Comparison of ENCODE assay signal across 19 cellular contexts in the genomic region with DNA sequence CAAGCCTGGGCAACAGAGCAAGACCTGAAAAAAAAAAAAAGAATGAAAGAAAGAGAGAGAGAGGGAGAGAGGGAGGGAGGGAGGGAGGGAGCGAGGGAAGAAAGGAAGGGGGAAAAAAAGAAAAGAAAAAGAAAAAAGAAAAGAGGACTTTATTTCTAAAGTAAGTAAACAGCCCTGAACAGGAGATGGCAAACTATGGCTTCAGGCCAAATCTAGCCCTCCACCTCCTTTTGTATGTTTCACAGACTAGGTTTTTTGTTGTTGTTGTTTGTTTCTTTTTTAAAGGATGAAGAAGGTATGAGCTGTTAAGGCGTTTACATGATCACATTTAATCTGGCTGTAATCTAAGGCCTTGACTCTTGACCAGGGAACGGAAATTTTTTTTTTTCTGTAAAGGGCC.
DNase-seq lines count a peak whose midpoint lies in the region; ATAC-seq and TF ChIP-seq lines count a peak whose summit lies in the region.
"Had no signal": no experiment of that assay in that cellular context is flagged by ENCODE, and none has a peak within 500 bp of the region (broad histone marks: within the 10 kb centered on the region; RNA-seq: fewer than 3 reads in every experiment).

No MANE protein-coding gene starts in this region.

- no CpG with 5 or more reads among the region's 3 CpGs for WGBS in IMR-90 (ENCODE audit: extremely low coverage in 2 of 2, insufficient read length in 1 of 2), 2 experiments
- 100% methylated on average over 1 of the region's 3 CpGs for WGBS in mesenchymal stem cell

- CTCF ChIA-PET in IMR-90 (lab: Yijun Ruan, JAX), result interaction anchor here (0.6 to 1.5 kb wide), 5 partner anchors 9 to 238 kb away, joined by 3 read pairs; no protein-coding TSS in a partner anchor

- intact Hi-C loops in IMR-90 (cut with micrococcal nuclease), result loop anchor here (1.0 to 10.0 kb wide), 3 partner anchors 460 to 1266 kb away; no protein-coding TSS in a partner anchor

- no peak overlapping the region; the same call in 1 of the 2 replicates for H4K5ac ChIP-seq in IMR-90 (ENCODE audit: low read depth, low read length)

- H2BK12ac ChIP-seq in mesenchymal stem cell (ENCODE audit: low read length in 2 of 2), result no peak overlapping the region

- DNase-seq in IMR-90 (no peak), mesenchymal stem cell (no peak), DMS 273 treated with DMSO at 0.1 percent for 48 hours (lab: John Stamatoyannopoulos, UW) (no peak), pons (ENCODE audit: low spot score) (no peak)
- DNase-seq: 8988T; BE2C; Caco-2; CD4-positive, alpha-beta T cell; CD8-positive, alpha-beta T cell; DMS153; DMS79; DND-41; EL had no signal

- H4K20me1 ChIP-seq in BLaER1 (no peaks in the 10 kb centered on the region), IMR-90 (ENCODE audit: insufficient read depth, low read length) (peaks cover 3% of the 10 kb centered on the region; the same call in 1 of the 2 replicates)
- H4K20me1 ChIP-seq: BLaER1 treated with 17β-estradiol and CSF1 and Interleukin-3, amounts not matched to agents 10 nM and 100 nM had no signal

- H2AFZ ChIP-seq in IMR-90 (replicated peaks; ENCODE audit: low read length, poor library complexity), result no peak overlapping the region
- no peak overlapping the region for H2AFZ ChIP-seq in mesenchymal stem cell (ENCODE audit: low read depth, low read length)

- no peaks in the 10 kb centered on the region for H3K27me3 ChIP-seq in BLaER1
- no peaks in the 10 kb centered on the region for H3K27me3 ChIP-seq in IMR-90 (ENCODE audit: control insufficient read depth, insufficient read depth, low read length)
- H3K27me3 ChIP-seq in mesenchymal stem cell (ENCODE audit: control insufficient read depth in 1 of 2, insufficient read depth in 1 of 2, low read length in 2 of 2), result no peaks in the 10 kb centered on the region
- H3K27me3 ChIP-seq: BE2C; BLaER1 treated with 17β-estradiol and CSF1 and Interleukin-3, amounts not matched to agents 10 nM and 100 nM had no signal

- H3K9me3 ChIP-seq in BLaER1 (no peaks in the 10 kb centered on the region), IMR-90 (ENCODE audit: control insufficient read depth, insufficient read depth, low read length) (no peaks in the 10 kb centered on the region), mesenchymal stem cell (ENCODE audit: control insufficient read depth, low read length) (no peaks in the 10 kb centered on the region)
- H3K9me3 ChIP-seq: BE2C; BLaER1 treated with 17β-estradiol and CSF1 and Interleukin-3, amounts not matched to agents 10 nM and 100 nM; Caco-2 had no signal

- no peaks in the 10 kb centered on the region for H3K36me3 Mint-ChIP-seq in nephron (ENCODE audit: low read depth)
- H3K36me3 Mint-ChIP-seq: CD8-positive, alpha-beta T cell had no signal

- H3K36me3 ChIP-seq in BLaER1 (no peaks in the 10 kb centered on the region), IMR-90 (ENCODE audit: control insufficient read depth, insufficient read depth, low read length) (no peaks in the 10 kb centered on the region), mesenchymal stem cell (ENCODE audit: control insufficient read depth in 1 of 2, insufficient read depth in 2 of 2, low read depth in 1 of 2, low read length in 2 of 2) (no peaks in the 10 kb centered on the region)
- H3K36me3 ChIP-seq: BE2C; BLaER1 treated with 17β-estradiol and CSF1 and Interleukin-3, amounts not matched to agents 10 nM and 100 nM had no signal

- H3K4me2 ChIP-seq in BLaER1 (peak overlapping the region; percentile 71; the same call in 1 of the 2 replicates), IMR-90 (ENCODE audit: low read depth, low read length) (no peak overlapping the region), mesenchymal stem cell (ENCODE audit: low read length, poor library complexity, severe bottlenecking) (no peak overlapping the region)

- H2BK15ac ChIP-seq in IMR-90 (ENCODE audit: low read depth, low read length) (0 out of 3 replicates have a peak overlapping the region, but pooled peaks have one; percentile 56), mesenchymal stem cell (ENCODE audit: low read depth, poor library complexity, severe bottlenecking) (no peak overlapping the region)

- H3K4me3 Mint-ChIP-seq in nephron, result no peak overlapping the region
- H3K4me3 Mint-ChIP-seq: CD4-positive, alpha-beta T cell; CD8-positive, alpha-beta T cell had no signal

- H3K4me3 ChIP-seq in BLaER1 (no peak overlapping the region), IMR-90 (ENCODE audit: insufficient read depth, low read depth, low read length) (no peak overlapping the region), mesenchymal stem cell (ENCODE audit: insufficient read depth in 1 of 2, low read depth in 1 of 2, low read length in 2 of 2) (no peak overlapping the region)
- H3K4me3 ChIP-seq: BLaER1 treated with 17β-estradiol and CSF1 and Interleukin-3, amounts not matched to agents 10 nM and 100 nM; GM12878 had no signal

- no peaks in the 10 kb centered on the region for H3K27me3 Mint-ChIP-seq in nephron (ENCODE audit: low read depth)
- H3K27me3 Mint-ChIP-seq: CD4-positive, alpha-beta T cell had no signal

- dilution Hi-C loops in IMR-90 (cut with HindIII; ENCODE audit: low sequenced_read_pairs, unreplicated experiment), result no loop called here

- H3K18ac ChIP-seq in IMR-90 (ENCODE audit: low read depth, low read length) (peak overlapping the region; percentile 36; the same call in 1 of the 2 replicates), mesenchymal stem cell (ENCODE audit: low read depth in 1 of 2, low read length in 2 of 2) (no peak overlapping the region)

- no peak for TF ChIP-seq CTCF in IMR-90 (conservative IDR thresholded peaks at IDR 0.05; ENCODE audit: low read depth, low read length)
- no peak for TF ChIP-seq CTCF in nephron (IDR thresholded peaks at IDR 0.05; ENCODE audit: unreplicated experiment in 3 of 3)

- 0 out of 2 replicates have a peak overlapping the region, but pooled peaks have one; percentile 58 for H3K14ac ChIP-seq in IMR-90 (replicated peaks; ENCODE audit: low read depth, low read length)
- no peak overlapping the region for H3K14ac ChIP-seq in mesenchymal stem cell (ENCODE audit: low read length in 2 of 2)

- H2AK9ac ChIP-seq in IMR-90 (replicated peaks; ENCODE audit: low read depth, low read length, poor library complexity), result no peak overlapping the region

- H3K79me1 ChIP-seq in IMR-90 (ENCODE audit: low read depth in 1 of 2, low read length in 2 of 2) (no peaks in the 10 kb centered on the region), mesenchymal stem cell (replicated peaks; ENCODE audit: low read length, poor library complexity, severe bottlenecking) (no peaks in the 10 kb centered on the region)

- ATAC-seq in IMR-90 (ENCODE audit: low read depth) (no peak), GM19452 (IDR thresholded peaks at IDR 0.05; ENCODE audit: unreplicated experiment) (no peak)
- ATAC-seq: CD8-positive, alpha-beta T cell had no signal

- no peak overlapping the region for H3K56ac ChIP-seq in IMR-90 (ENCODE audit: extremely low read depth, insufficient read depth, low read length)

- H3K9ac ChIP-seq in BLaER1 (no peak overlapping the region), IMR-90 (ENCODE audit: low read depth, low read length) (no peak overlapping the region), mesenchymal stem cell (ENCODE audit: low read length) (no peak overlapping the region)

- H2AK5ac ChIP-seq in IMR-90 (ENCODE audit: low read depth, low read length), result peak overlapping the region; percentile 50; the same call in 1 of the 2 replicates
- no peak overlapping the region for H2AK5ac ChIP-seq in mesenchymal stem cell (ENCODE audit: low read length, severe bottlenecking)

- peaks cover 22% of the 10 kb centered on the region for H3K4me1 ChIP-seq in BLaER1
- H3K4me1 ChIP-seq in IMR-90 (ENCODE audit: control insufficient read depth, insufficient read depth, low read length), result peaks cover 6% of the 10 kb centered on the region
- no peaks in the 10 kb centered on the region for H3K4me1 ChIP-seq in mesenchymal stem cell (ENCODE audit: control insufficient read depth, insufficient read depth, low read depth, low read length)
- H3K4me1 ChIP-seq: Caco-2 had no signal

- no peak overlapping the region for H3K27ac ChIP-seq in BLaER1
- peak overlapping the region; percentile 82; the same call in 1 of the 2 replicates for H3K27ac ChIP-seq in IMR-90 (ENCODE audit: insufficient read depth, low read length)
- no peak overlapping the region for H3K27ac ChIP-seq in mesenchymal stem cell (ENCODE audit: low read length, poor library complexity, severe bottlenecking)
- H3K27ac ChIP-seq: C4-2B had no signal

- peaks cover 26% of the 10 kb centered on the region for H3K4me1 Mint-ChIP-seq in nephron

- H2BK120ac ChIP-seq in IMR-90 (ENCODE audit: low read depth, low read length), result no peak overlapping the region
- peak overlapping the region; percentile 5 for H2BK120ac ChIP-seq in mesenchymal stem cell (ENCODE audit: low read depth, low read length)

- H2BK5ac ChIP-seq in IMR-90 (ENCODE audit: low read depth, low read length, poor library complexity, severe bottlenecking) (no peak overlapping the region), mesenchymal stem cell (ENCODE audit: low read depth, low read length, poor library complexity, severe bottlenecking) (no peak overlapping the region)

- H2BK20ac ChIP-seq in IMR-90 (ENCODE audit: low read depth, low read length), result no peak overlapping the region

- in situ Hi-C loops in IMR-90 (cut with MboI; ENCODE audit: low sequenced_read_pairs), result no loop called here

- peak overlapping the region in 2 of 3 experiments; percentile 78 to 85 for H3K27ac Mint-ChIP-seq in nephron
- H3K27ac Mint-ChIP-seq: CD4-positive, alpha-beta T cell; CD8-positive, alpha-beta T cell had no signal

- no TSS peak for BruUV-seq in IMR-90 (replicated peaks; lab: Mats Ljungman, UMichigan)

- no peak overlapping the region; the same call in 1 of the 2 replicates for H3K4ac ChIP-seq in IMR-90 (ENCODE audit: low read depth, low read length)
- H3K4ac ChIP-seq in mesenchymal stem cell (ENCODE audit: low read depth in 1 of 2, low read length in 2 of 2), result no peak overlapping the region

- POLR2A ChIA-PET in IMR-90 (lab: Charles Lee; ENCODE audit: unreplicated experiment), result no interaction called here

- H4K91ac ChIP-seq in IMR-90 (ENCODE audit: insufficient read depth, low read depth, low read length) (no peak overlapping the region; the same call in 1 of the 2 replicates), mesenchymal stem cell (ENCODE audit: low read length) (no peak overlapping the region)

- peaks cover 3% of the 10 kb centered on the region for H3K9me3 Mint-ChIP-seq in nephron
- H3K9me3 Mint-ChIP-seq: CD4-positive, alpha-beta T cell; CD8-positive, alpha-beta T cell had no signal

- H3K23ac ChIP-seq in IMR-90 (ENCODE audit: low read depth, low read length) (no peak overlapping the region), mesenchymal stem cell (ENCODE audit: low read length in 2 of 2) (no peak overlapping the region)

- TF ChIP-seq RAD21 in IMR-90 (IDR thresholded peaks at IDR 0.05; ENCODE audit: low read length), result no peak

- TF ChIP-seq POLR2A in IMR-90 (IDR thresholded peaks at IDR 0.05; ENCODE audit: low read depth, low read length), result no peak

- H4K8ac ChIP-seq in IMR-90 (ENCODE audit: low read depth in 2 of 2, low read length in 2 of 2), result peak overlapping the region; percentile 36 to 72; a peak in 2 of 4 replicates
- H4K8ac ChIP-seq in mesenchymal stem cell (ENCODE audit: low read length), result no peak overlapping the region

- H3K9me1 ChIP-seq in IMR-90 (ENCODE audit: insufficient read depth, low read length), result peaks cover 4% of the 10 kb centered on the region

TF ChIP-seq in IMR-90, 13 proteins besides CTCF, POLR2A, EP300 and RAD21 (continues in another document):
- TF ChIP-seq MAZ (IDR thresholded peaks at IDR 0.05; ENCODE audit: borderline replicate concordance, low read depth, low read length), result no peak
